In the genomic region with DNA sequence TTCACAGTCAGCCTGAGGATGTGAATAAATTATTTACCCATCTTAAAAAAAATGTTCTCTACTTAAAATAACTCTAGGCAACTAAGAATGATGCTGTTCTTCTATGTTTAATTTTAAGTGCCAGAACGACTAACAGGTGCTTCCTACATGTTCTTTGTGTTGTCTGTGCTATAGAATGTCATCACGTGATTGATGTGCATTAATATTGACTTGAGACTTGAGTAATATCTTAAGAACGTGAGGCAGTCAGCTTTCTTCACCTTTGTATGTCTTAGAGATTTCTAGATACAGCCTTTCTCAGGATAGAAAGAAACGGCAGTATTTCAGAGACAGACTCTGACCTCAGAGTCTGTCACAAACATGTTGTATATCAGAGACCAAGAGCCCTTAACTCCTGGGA, we compare ENCODE assay signal across 17 cellular contexts.
"Had no signal": no experiment of that assay in that cellular context is flagged by ENCODE, and none has a peak within 500 bp of the region (broad histone marks: within the 10 kb centered on the region; RNA-seq: fewer than 3 reads in every experiment).

No MANE protein-coding gene starts in this region.

- H3K4me3 ChIP-seq: ascending aorta, breast epithelium, left ventricle myocardium inferior, pancreas, tibial artery had no signal

- H3K9me3 ChIP-seq: ascending aorta, breast epithelium, left ventricle myocardium inferior, pancreas, tibial artery had no signal

- H3K27me3 ChIP-seq: ascending aorta, breast epithelium, tibial artery had no signal

- ATAC-seq: activated T-helper 17 cell treated with anti-CD3 and anti-CD28 coated beads, Interleukin-2, amount 50 U/mL, for 72 hours; pancreas; stimulated activated naive B cell treated with anti-CD40 and anti-IgM and Interleukin-4, amounts not matched to agents 10 μg/mL and 1 μg/mL and 100 μg/mL, for 72 hours had no signal

- DNase-seq: activated CD4-positive, alpha-beta T cell treated with anti-CD3 and anti-CD28 coated beads for 1 hour; activated CD4-positive, alpha-beta T cell treated with anti-CD3 and anti-CD28 coated beads, Interleukin-2, amount 50 U/mL, for 48 hours; activated naive CD4-positive, alpha-beta T cell treated with anti-CD3 and anti-CD28 coated beads, Interleukin-2, amount 10 ng/mL, durations not matched to agents 7 days and 5 days; dermis blood vessel endothelial cell; foreskin melanocyte; left ventricle myocardium inferior; naive B cell; pancreas; stimulated activated CD4-positive, alpha-beta T cell treated with anti-CD3 and anti-CD28 coated beads, Interleukin-2, amount 100 ng/mL, for 48 hours; stimulated activated naive B cell treated with anti-CD40 and anti-IgM and Interleukin-4, amounts not matched to agents 10 μg/mL and 1 μg/mL and 100 μg/mL, for 72 hours; tibial artery had no signal

- FAIRE-seq: urothelium cell line had no signal

- H3K4me1 ChIP-seq: ascending aorta, breast epithelium, left ventricle myocardium inferior, pancreas, tibial artery had no signal

- H3K36me3 ChIP-seq: ascending aorta, breast epithelium, left ventricle myocardium inferior, pancreas, tibial artery had no signal

- H3K27ac ChIP-seq: ascending aorta, breast epithelium, epithelial cell of prostate, left ventricle myocardium inferior, pancreas, tibial artery, VCaP had no signal
